ENCODE assay signal across 8 cellular contexts in genomic region chr7:140673063-140673769, GRCh38. TPM values are rescaled to one million over a fixed set of nuclear protein-coding genes. Genes with fewer than 3 reads are reported as not detected.
A peak's percentile ranks its signal among the peaks of the same experiment; 100 is the strongest.
DNase-seq lines count a peak whose midpoint lies in the region; ATAC-seq and TF ChIP-seq lines count a peak whose summit lies in the region.

No MANE protein-coding gene starts in this region.

- H3K79me2 ChIP-seq in OCI-LY3 (ENCODE audit: low read length) (no peaks in the 10 kb centered on the region), trophoblast cell (ENCODE audit: control insufficient read depth, insufficient read depth, low read length, poor library complexity) (peaks cover 4% of the 10 kb centered on the region)

- CTCF ChIA-PET in A673 (lab: Charles Lee), result interaction anchor here (0.7 kb wide), 1 partner anchor 25 kb away, joined by 3 read pairs; no protein-coding TSS in a partner anchor

- no peaks in the 10 kb centered on the region for H3K27me3 ChIP-seq in A673 (replicated peaks; ENCODE audit: insufficient read depth, low read depth, low read length, poor library complexity)
- H3K27me3 ChIP-seq in OCI-LY3 (ENCODE audit: low read depth, low read length), result no peaks in the 10 kb centered on the region
- H3K27me3 ChIP-seq in trophoblast cell (ENCODE audit: insufficient read depth, low read length), result no peaks in the 10 kb centered on the region
- no peaks in the 10 kb centered on the region for H3K27me3 ChIP-seq in upper lobe of left lung

- POLR2A ChIA-PET in A673 (lab: Charles Lee; ENCODE audit: low non-redundant PET), result no interaction called here

- DNase-seq in A673 (ENCODE audit: low spot score), result peak; percentile 31
- peak; percentile 64 for DNase-seq in activated effector memory CD4-positive, alpha-beta T cell treated with Interleukin-2 at 50 U/mL for 16 hours
- peak; percentile 40 to 87 (median 68) for DNase-seq in head of caudate nucleus
- DNase-seq in trophoblast cell, result peak; percentile 59 to 69
- DNase-seq in upper lobe of left lung, result peak; percentile 69 to 93

- H3K18ac ChIP-seq in trophoblast cell (ENCODE audit: low read length), result peak overlapping the region; percentile 85

- H3K36me3 ChIP-seq in A673 (ENCODE audit: insufficient read depth, low read length, poor library complexity, severe bottlenecking), result no peaks in the 10 kb centered on the region
- H3K36me3 ChIP-seq in OCI-LY3 (replicated peaks; ENCODE audit: low read depth, low read length), result peaks cover 3% of the 10 kb centered on the region
- no peaks in the 10 kb centered on the region for H3K36me3 ChIP-seq in trophoblast cell (ENCODE audit: control insufficient read depth in 1 of 2, insufficient read depth in 2 of 2, low read length in 2 of 2)
- no peaks in the 10 kb centered on the region for H3K36me3 ChIP-seq in upper lobe of left lung

- peak overlapping the region; percentile 59 for H3K4ac ChIP-seq in trophoblast cell (ENCODE audit: low read depth, low read length)

- intact Hi-C loops in A673 (cut with micrococcal nuclease; ENCODE audit: unreplicated experiment) (no loop called here), head of caudate nucleus (cut with DNase I) (loop anchor here (10.0 kb wide), 3 partner anchors 132 to 342 kb away; partner anchors contain the start of genes BRAF and MRPS33)

- TF ChIP-seq CTCF in A673 (conservative IDR thresholded peaks at IDR 0.05; ENCODE audit: low read depth, low read length) (no peak), OCI-LY3 (IDR thresholded peaks at IDR 0.05; ENCODE audit: low read depth, low read length) (0 out of 2 replicates have a peak, but pooled peaks have one; percentile 11), upper lobe of left lung (IDR thresholded peaks at IDR 0.05) (peak in 1 of 6 experiments; percentile 8)

- H3K23ac ChIP-seq in trophoblast cell (ENCODE audit: low read length), result no peak overlapping the region

- no peak overlapping the region for H2AK5ac ChIP-seq in trophoblast cell (ENCODE audit: low read length)

- BruUV-seq in A673 (replicated peaks; lab: Mats Ljungman, UMichigan), result no TSS peak

- no peak overlapping the region for H2BK12ac ChIP-seq in trophoblast cell (ENCODE audit: low read length)

- WGBS in trophoblast cell (ENCODE audit: extremely low coverage, insufficient coverage, insufficient read length), result no CpG with 5 or more reads among the region's 72 CpGs
- WGBS in upper lobe of left lung, 2 donors, result 0 to 4% methylated on average over 14 to 20 of the region's 72 CpGs

- peak in 2 of 4 donors; percentile 49 to 51 for TF ChIP-seq POLR2A in upper lobe of left lung (IDR thresholded peaks at IDR 0.05)

- H4K12ac ChIP-seq in trophoblast cell (ENCODE audit: low read depth, low read length), result peak overlapping the region; percentile 70

- H3K4me3 ChIP-seq in A673 (ENCODE audit: low read depth, low read length, poor library complexity, severe bottlenecking), result peak overlapping the region; percentile 77
- peak overlapping the region; percentile 78 for H3K4me3 ChIP-seq in OCI-LY3 (ENCODE audit: low read length)
- H3K4me3 ChIP-seq in trophoblast cell (ENCODE audit: low read depth, low read length), result peak overlapping the region; percentile 79
- H3K4me3 ChIP-seq in upper lobe of left lung, result peak overlapping the region; percentile 73 to 93 (median 82)

- H3K79me1 ChIP-seq in trophoblast cell (ENCODE audit: low read length), result peaks cover 6% of the 10 kb centered on the region

- H3K27ac ChIP-seq in A673 (ENCODE audit: low read depth, low read length, poor library complexity, severe bottlenecking), result peak overlapping the region; percentile 67
- no peak overlapping the region; the same call in 1 of the 2 replicates for H3K27ac ChIP-seq in OCI-LY3 (ENCODE audit: low read length)
- peak overlapping the region; percentile 59 for H3K27ac ChIP-seq in trophoblast cell (ENCODE audit: low read depth, low read length)
- H3K27ac ChIP-seq in upper lobe of left lung, result peak overlapping the region; percentile 82 to 91 (median 84)

- ATAC-seq in GM18517 (IDR thresholded peaks at IDR 0.05; ENCODE audit: unreplicated experiment) (peak; percentile 39), HG03066 (IDR thresholded peaks at IDR 0.05; ENCODE audit: low read depth, unreplicated experiment) (peak; percentile 37), upper lobe of left lung (ENCODE audit: low FRiP score in 2 of 2) (peak; percentile 71 to 77)

- TF ChIP-seq EP300 in upper lobe of left lung (IDR thresholded peaks at IDR 0.05), result no peak

- no peaks in the 10 kb centered on the region for H4K20me1 ChIP-seq in OCI-LY3 (ENCODE audit: insufficient read depth, low read length)

- H3K4me1 ChIP-seq in A673 (ENCODE audit: insufficient read depth, low read length, poor library complexity, severe bottlenecking), result peaks cover 12% of the 10 kb centered on the region
- peaks cover 39% of the 10 kb centered on the region for H3K4me1 ChIP-seq in OCI-LY3 (ENCODE audit: low read length)
- peaks cover 2 to 5% of the 10 kb centered on the region in 2 experiments for H3K4me1 ChIP-seq in trophoblast cell (ENCODE audit: control insufficient read depth in 1 of 2, insufficient read depth in 2 of 2, low read length in 2 of 2)
- peaks cover 20 to 37% (median 24%) of the 10 kb centered on the region in 4 donors for H3K4me1 ChIP-seq in upper lobe of left lung

- H3K4me2 ChIP-seq in OCI-LY3 (ENCODE audit: low read length), result peak overlapping the region; percentile 95
- H3K4me2 ChIP-seq in trophoblast cell (ENCODE audit: low read length), result peak overlapping the region; percentile 97

- H3K14ac ChIP-seq in trophoblast cell (ENCODE audit: low read length), result peak overlapping the region; percentile 22

- H3K9me3 ChIP-seq in A673 (ENCODE audit: low read depth, low read length, poor library complexity, severe bottlenecking) (no peaks in the 10 kb centered on the region), OCI-LY3 (ENCODE audit: insufficient read depth, low read length) (no peaks in the 10 kb centered on the region), trophoblast cell (ENCODE audit: insufficient read depth, low read depth, low read length) (no peaks in the 10 kb centered on the region), upper lobe of left lung (no peaks in the 10 kb centered on the region)

- H2AFZ ChIP-seq in OCI-LY3 (ENCODE audit: low read depth, low read length) (peak overlapping the region; percentile 43; the same call in 1 of the 2 replicates), trophoblast cell (ENCODE audit: insufficient read depth, low read length, poor library complexity) (peak overlapping the region; percentile 83)

- peak overlapping the region; percentile 24 for H2BK5ac ChIP-seq in trophoblast cell (ENCODE audit: low read depth, low read length, poor library complexity)

- peak overlapping the region; percentile 77 for H2BK120ac ChIP-seq in trophoblast cell (ENCODE audit: insufficient read depth, low read length, poor library complexity)

- H3K9ac ChIP-seq in OCI-LY3 (ENCODE audit: low read length) (peak overlapping the region; percentile 77), trophoblast cell (ENCODE audit: low read length) (peak overlapping the region; percentile 74)

- peak overlapping the region; percentile 79 for H4K91ac ChIP-seq in trophoblast cell (ENCODE audit: low read depth, low read length)

- H4K8ac ChIP-seq in trophoblast cell (ENCODE audit: low read depth, low read length), result peak overlapping the region; percentile 56

RNA-seq across cellular contexts. Expression of gene ADCK2, which starts 0.5 kb away (rescaled TPM):
- total RNA-seq in A673 (2021), result 7.5 and 12.3 TPM in 2 replicates
- 23.9 and 24.8 TPM in 2 replicates for polyA plus RNA-seq in trophoblast cell (2013)
- 10 to 100 TPM; 19.4 to 39.8 (median 30.0) TPM for total RNA-seq in upper lobe of left lung

RNA-seq across cellular contexts. Expression of gene NDUFB2, which starts 23.3 kb away (rescaled TPM):
- total RNA-seq in A673 (2021), result 180 and 192 TPM in 2 replicates
- polyA plus RNA-seq in trophoblast cell (2013), result 401 and 443 TPM in 2 replicates
- 100 to 1,000 TPM in 5 of 6 donors, 10 to 100 TPM in 1; 51.3 to 204 (median 156) TPM for total RNA-seq in upper lobe of left lung

RNA-seq across cellular contexts. Expression of gene DENND2A, which starts 32.6 kb away (rescaled TPM):
- total RNA-seq in A673 (2021), result 0.49 and 0.87 TPM in 2 replicates
- polyA plus RNA-seq in trophoblast cell (2013), result 16.2 and 17.5 TPM in 2 replicates
- total RNA-seq in upper lobe of left lung, result 10 to 100 TPM in 4 of 6 donors, 1 to 10 TPM in 2; 4.1 to 27.8 (median 12.1) TPM

Comparison
In these comparisons a context has a peak if more than half of its experiments do, and no peak if none do; other contexts are left out.
1. DNase-seq: peak in every context shown above with its lines; median percentile 81 in upper lobe of left lung; 68 in head of caudate nucleus; 64 in activated effector memory CD4-positive, alpha-beta T cell treated with Interleukin-2 at 50 U/mL for 16 hours; 64 in trophoblast cell; 31 in A673.